Comparison of ENCODE assay signal across 8 cellular contexts in genomic region chr10:117005454-117006055, GRCh38. TPM values are rescaled to one million over a fixed set of nuclear protein-coding genes. Genes with fewer than 3 reads are reported as not detected.
DNase-seq lines count a peak whose midpoint lies in the region; ATAC-seq and TF ChIP-seq lines count a peak whose summit lies in the region.

No MANE protein-coding gene starts in this region.

- POLR2A ChIA-PET in HEK293 (lab: Yijun Ruan, JAX) = interaction anchor here (0.9 to 1.6 kb wide), 5 partner anchors 14 to 169 kb away, joined by 3 to 5 read pairs (median 4); partner anchors contain the start of gene ENO4

- intact Hi-C loops in ovary (cut with DNase I) = no loop called here

- peaks cover 0 to 16% (median 9%) of the 10 kb centered on the region in 11 experiments; a peak in 16 of 22 replicates for H3K9me3 ChIP-seq in BLaER1 treated with 17β-estradiol and CSF1 and Interleukin-3, amounts not matched to agents 10 nM and 100 nM (replicated peaks in 1 of 11)
- H3K9me3 ChIP-seq in HEK293 (ENCODE audit: control insufficient read depth, insufficient read depth, low read depth, low read length) = no peaks in the 10 kb centered on the region
- no peaks in the 10 kb centered on the region for H3K9me3 ChIP-seq in ovary

- H3K9ac ChIP-seq in BLaER1 treated with 17β-estradiol and CSF1 and Interleukin-3, amounts not matched to agents 10 nM and 100 nM = peak overlapping the region; percentile 67 to 88 (median 79); a peak in 21 of 22 replicates

- peak overlapping the region; percentile 63 to 84 (median 73) for H3K4me3 ChIP-seq in BLaER1 treated with 17β-estradiol and CSF1 and Interleukin-3, amounts not matched to agents 10 nM and 100 nM
- peak overlapping the region; percentile 80 for H3K4me3 ChIP-seq in HEK293 (ENCODE audit: low read depth, low read length)
- peak overlapping the region; percentile 69 for H3K4me3 ChIP-seq in ovary

- WGBS in ovary, 3 donors = 3 to 12% (median 4%) methylated on average over 20 to 28 of the region's 28 CpGs

- no peaks in the 10 kb centered on the region for H3K27me3 ChIP-seq in BLaER1 treated with 17β-estradiol and CSF1 and Interleukin-3, amounts not matched to agents 10 nM and 100 nM
- H3K27me3 ChIP-seq in ovary = no peaks in the 10 kb centered on the region

- ATAC-seq in SK-N-SH treated with all-trans-retinoic acid at 6 μM for 48 hours = peak; percentile 70

- no peaks in the 10 kb centered on the region for H4K20me1 ChIP-seq in BLaER1 treated with 17β-estradiol and CSF1 and Interleukin-3, amounts not matched to agents 10 nM and 100 nM

- TF ChIP-seq CTCF in HEK293 (tag by site-specific recombination; IDR thresholded peaks at IDR 0.05) = peak; percentile 78
- no peak for TF ChIP-seq CTCF in ovary (IDR thresholded peaks at IDR 0.05)

- no peak for TF ChIP-seq EP300 in ovary (IDR thresholded peaks at IDR 0.05)

- H3K4me1 ChIP-seq in BLaER1 treated with 17β-estradiol and CSF1 and Interleukin-3, amounts not matched to agents 10 nM and 100 nM = peaks cover 0 to 21% (median 6%) of the 10 kb centered on the region in 10 experiments; a peak in 12 of 20 replicates
- peaks cover 9% of the 10 kb centered on the region; the same call in 1 of the 2 replicates for H3K4me1 ChIP-seq in HEK293 (ENCODE audit: control insufficient read depth, insufficient read depth, low read length)
- no peaks in the 10 kb centered on the region for H3K4me1 ChIP-seq in ovary (ENCODE audit: insufficient read depth)

- no peak for TF ChIP-seq POLR2A in ovary (IDR thresholded peaks at IDR 0.05)

- peak overlapping the region; percentile 53 to 88 (median 73) for H3K4me2 ChIP-seq in BLaER1 treated with 17β-estradiol and CSF1 and Interleukin-3, amounts not matched to agents 10 nM and 100 nM

- no peaks in the 10 kb centered on the region for H3K36me3 ChIP-seq in BLaER1 treated with 17β-estradiol and CSF1 and Interleukin-3, amounts not matched to agents 10 nM and 100 nM
- H3K36me3 ChIP-seq in HEK293 (ENCODE audit: control insufficient read depth in 2 of 2, insufficient read depth in 1 of 2, low read length in 2 of 2) (no peaks in the 10 kb centered on the region), ovary (no peaks in the 10 kb centered on the region)

- DNase-seq in globus pallidus (ENCODE audit: low spot score) (peak; percentile 73), ovary (peak in 3 of 5 donors; percentile 27 to 49 (median 28)), HUDEP-2 (lab: John Stamatoyannopoulos, UW; ENCODE audit: unreplicated experiment in 76 of 76) (no peak), cortex of kidney (lab: John Stamatoyannopoulos, UW) (no peak)
- no peak for DNase-seq in activated CD4-positive, alpha-beta T cell treated with anti-CD3 and anti-CD28 coated beads for 48 hours

- CTCF ChIA-PET in HEK293 (lab: Yijun Ruan, JAX) = interaction anchor here (0.7 to 1.9 kb wide), 5 partner anchors 9 to 418 kb away, joined by 3 to 5 read pairs (median 5); no protein-coding TSS in a partner anchor

- H3K27ac ChIP-seq in BLaER1 treated with 17β-estradiol and CSF1 and Interleukin-3, amounts not matched to agents 10 nM and 100 nM = peak overlapping the region in 8 of 11 experiments; percentile 59 to 89 (median 76); a peak in 12 of 22 replicates
- H3K27ac ChIP-seq in HEK293 (ENCODE audit: extremely low read depth, low read depth, low read length) = peak overlapping the region; percentile 91
- H3K27ac ChIP-seq in ovary = peak overlapping the region; percentile 31 to 69

TF ChIP-seq in HEK293, 187 proteins besides CTCF, POLR2A, EP300 and RAD21 (continues in another document):
- TF ChIP-seq ZIC2 (tag by site-specific recombination; IDR thresholded peaks at IDR 0.05) = peak; percentile 95
- TF ChIP-seq ZNF335 (tag by site-specific recombination; conservative IDR thresholded peaks at IDR 0.05) = peak; percentile 55
- TF ChIP-seq ZNF626 (tag by site-specific recombination; IDR thresholded peaks at IDR 0.05) = no peak
- TF ChIP-seq ZBTB17 (tag by site-specific recombination; IDR thresholded peaks at IDR 0.05) = 0 out of 2 replicates have a peak, but pooled peaks have one; percentile 4
- TF ChIP-seq KLF17 (tag by site-specific recombination; IDR thresholded peaks at IDR 0.05) = no peak
- TF ChIP-seq EGR2 (tag by site-specific recombination; IDR thresholded peaks at IDR 0.05; ENCODE audit: low read depth) = no peak
- TF ChIP-seq ZNF600 (tag by site-specific recombination; IDR thresholded peaks at IDR 0.05) = peak; percentile 83; the same call in 1 of the 2 replicates
- peak; percentile 76 for TF ChIP-seq ZNF341 (tag by site-specific recombination; IDR thresholded peaks at IDR 0.05; ENCODE audit: low read depth)
- TF ChIP-seq ZNF140 (tag by site-specific recombination; IDR thresholded peaks at IDR 0.05) = no peak
- no peak for TF ChIP-seq ZNF530 (tag by site-specific recombination; IDR thresholded peaks at IDR 0.05; ENCODE audit: low read depth)
- no peak for TF ChIP-seq ZNF211 (tag by site-specific recombination; IDR thresholded peaks at IDR 0.05; ENCODE audit: low read depth)
- peak; percentile 65; the same call in 1 of the 2 replicates for TF ChIP-seq KLF1 (tag by site-specific recombination; IDR thresholded peaks at IDR 0.05)
- TF ChIP-seq ZNF76 (tag by site-specific recombination; IDR thresholded peaks at IDR 0.05; ENCODE audit: borderline replicate concordance, low read depth) = 0 out of 2 replicates have a peak, but pooled peaks have one; percentile 8
- no peak for TF ChIP-seq ZNF248 (tag by site-specific recombination; IDR thresholded peaks at IDR 0.05)
- TF ChIP-seq ZBTB6 (tag by site-specific recombination; IDR thresholded peaks at IDR 0.05) = no peak
- no peak for TF ChIP-seq ZBTB48 (tag by site-specific recombination; IDR thresholded peaks at IDR 0.05)

TF ChIP-seq in SK-N-SH treated with all-trans-retinoic acid at 6 μM for 48 hours, 23 proteins besides CTCF, POLR2A, EP300 and RAD21 (continues in another document):
- TF ChIP-seq ZC3H10 (CRISPR knock-in tag; IDR thresholded peaks at IDR 0.05) (no peak), OSR1 (CRISPR knock-in tag; IDR thresholded peaks at IDR 0.05) (no peak), ZFP3 (CRISPR knock-in tag; IDR thresholded peaks at IDR 0.05) (no peak), CREB5 (CRISPR knock-in tag; IDR thresholded peaks at IDR 0.05; ENCODE audit: low read depth) (no peak), POU6F1 (CRISPR knock-in tag; IDR thresholded peaks at IDR 0.05; ENCODE audit: borderline replicate concordance, low read depth) (no peak), ZNF70 (CRISPR knock-in tag; IDR thresholded peaks at IDR 0.05) (no peak), PATZ1 (CRISPR knock-in tag; IDR thresholded peaks at IDR 0.05; ENCODE audit: borderline replicate concordance) (no peak), ARNTL (CRISPR knock-in tag; IDR thresholded peaks at IDR 0.05; ENCODE audit: borderline replicate concordance, low read depth) (no peak), ESRRG (CRISPR knock-in tag; IDR thresholded peaks at IDR 0.05) (no peak), BACH2 (CRISPR knock-in tag; IDR thresholded peaks at IDR 0.05; ENCODE audit: borderline replicate concordance) (no peak), TOX (CRISPR knock-in tag; IDR thresholded peaks at IDR 0.05; ENCODE audit: borderline replicate concordance) (no peak), SNAI2 (CRISPR knock-in tag; IDR thresholded peaks at IDR 0.05) (no peak), ISL1 (CRISPR knock-in tag; IDR thresholded peaks at IDR 0.05) (no peak), PPARA (CRISPR knock-in tag; IDR thresholded peaks at IDR 0.05; ENCODE audit: borderline replicate concordance) (no peak), ZNF565 (CRISPR knock-in tag; conservative IDR thresholded peaks at IDR 0.05; ENCODE audit: low read depth) (no peak), RARB (CRISPR knock-in tag; IDR thresholded peaks at IDR 0.05) (no peak), GLIS3 (CRISPR knock-in tag; IDR thresholded peaks at IDR 0.05) (no peak)

RNA-seq across cellular contexts. Expression of gene SHTN1, which starts 0.6 kb away (rescaled TPM):
- total RNA-seq in ovary = 10 to 100 TPM in 6 of 7 donors, 1 to 10 TPM in 1; 8.6 to 22.1 (median 20.3) TPM
- 10 to 100 TPM in 1 of 2 donors, 1 to 10 TPM in 1; 4.7 to 16.3 TPM for polyA plus RNA-seq in ovary

Comparison
In these comparisons a context has a peak if more than half of its experiments do, and no peak if none do; other contexts are left out.
1. DNase-seq: peak in globus pallidus (single experiment) and ovary (3 of 5); none in HUDEP-2 (0 of 76), cortex of kidney (single experiment) and activated CD4-positive, alpha-beta T cell treated with anti-CD3 and anti-CD28 coated beads for 48 hours (single experiment).
2. Peak in every context shown above with its lines, with median percentiles within 50 percentile points of each other: H3K27ac ChIP-seq and H3K4me3 ChIP-seq.